ENCODE assay signal across 8 cellular contexts in the genomic region with DNA sequence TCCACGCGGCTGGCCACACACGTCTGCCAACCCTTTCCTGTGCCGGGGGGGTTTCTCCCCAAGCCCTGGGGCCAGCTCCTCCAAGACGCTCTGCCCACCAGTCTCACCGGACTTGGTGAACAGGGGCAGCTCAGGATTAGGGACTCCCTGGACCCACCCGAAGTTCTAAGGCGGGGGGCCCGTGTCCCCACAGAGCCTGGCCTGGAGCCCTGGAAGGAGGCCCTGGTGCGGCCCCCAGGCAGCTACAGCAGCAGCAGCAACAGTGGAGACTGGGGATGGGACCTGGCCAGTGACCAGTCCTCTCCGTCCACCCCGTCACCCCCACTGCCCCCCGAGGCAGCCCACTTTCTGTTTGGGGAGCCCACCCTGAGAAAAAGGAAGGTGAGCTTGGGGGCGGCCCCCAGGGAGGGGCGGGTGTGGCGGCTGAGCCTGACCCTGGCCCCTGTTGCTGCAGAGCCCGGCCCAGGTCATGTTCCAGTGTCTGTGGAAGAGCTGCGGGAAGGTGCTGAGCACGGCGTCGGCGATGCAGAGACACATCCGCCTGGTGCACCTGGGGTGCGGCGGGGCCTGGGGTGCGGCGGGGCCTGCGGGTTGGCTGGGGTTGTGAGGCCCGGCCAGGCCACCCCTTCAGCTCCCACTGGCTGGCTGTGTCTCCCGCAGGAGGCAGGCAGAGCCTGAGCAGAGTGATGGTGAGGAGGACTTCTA. TPM values are rescaled to one million over a fixed set of nuclear protein-coding genes. Genes with fewer than 3 reads are reported as not detected.
DNase-seq lines count a peak whose midpoint lies in the region; ATAC-seq and TF ChIP-seq lines count a peak whose summit lies in the region.
"Had no signal": no experiment of that assay in that cellular context is flagged by ENCODE, and none has a peak within 500 bp of the region (broad histone marks: within the 10 kb centered on the region; RNA-seq: fewer than 3 reads in every experiment).

No MANE protein-coding gene starts in this region.

- peak overlapping the region; percentile 80 for H3K4me3 Mint-ChIP-seq in CD4-positive, alpha-beta T cell
- peak overlapping the region in 9 of 10 donors; percentile 25 to 84 (median 65) for H3K4me3 Mint-ChIP-seq in naive thymus-derived CD4-positive, alpha-beta T cell

- intact Hi-C loops in CD4-positive, alpha-beta T cell (cut with DNase I, micrococcal nuclease): loop anchor here in 1 of 2 experiments (2.0 to 5.0 kb wide), 2 partner anchors 41 to 85 kb away; partner anchors contain the start of gene RTEL1
- intact Hi-C loops in ascending aorta (cut with DNase I): loop anchor here (2.0 to 5.0 kb wide), 2 partner anchors 90 to 221 kb away; partner anchors contain the start of genes PPDPF and ZBTB46
- intact Hi-C loops in naive thymus-derived CD4-positive, alpha-beta T cell (cut with micrococcal nuclease): loop anchor here in 1 of 2 donors (5.0 kb wide), 1 partner anchor 35 kb away; the partner anchor contains the start of genes ARFRP1 and ZGPAT

- peak overlapping the region; percentile 49 for H3K27ac Mint-ChIP-seq in CD4-positive, alpha-beta T cell
- H3K27ac Mint-ChIP-seq in naive thymus-derived CD4-positive, alpha-beta T cell: peak overlapping the region in 1 of 9 donors; percentile 28

- ATAC-seq in CD4-positive, alpha-beta T cell (ENCODE audit: poor library complexity): no peak
- no peak for ATAC-seq in naive thymus-derived CD4-positive, alpha-beta T cell
- no peak for ATAC-seq in GM18873 (IDR thresholded peaks at IDR 0.05; ENCODE audit: low FRiP score, unreplicated experiment)
- no peak for ATAC-seq in GM18861 (IDR thresholded peaks at IDR 0.05; ENCODE audit: unreplicated experiment)

- peaks cover 17 to 24% of the 10 kb centered on the region in 2 donors for H3K4me1 ChIP-seq in ascending aorta
- peaks cover 12 to 19% of the 10 kb centered on the region in 2 donors for H3K4me1 ChIP-seq in naive thymus-derived CD4-positive, alpha-beta T cell (ENCODE audit: control insufficient read depth in 2 of 2, insufficient read depth in 2 of 2, low read length in 2 of 2)

- POLR2A ChIA-PET in CD4-positive, alpha-beta T cell (lab: Charles Lee): interaction anchor here (0.9 to 9.9 kb wide), 6 partner anchors 9 to 221 kb away, joined by 3 to 168 read pairs (median 7); partner anchors contain the start of genes ARFRP1, RTEL1 and ZGPAT
- POLR2A ChIA-PET in naive thymus-derived CD4-positive, alpha-beta T cell (lab: Charles Lee): interaction anchor here (1.2 to 9.9 kb wide), 5 partner anchors 9 to 124 kb away, joined by 3 to 137 read pairs (median 12); partner anchors contain the start of genes ARFRP1, TPD52L2 and ZGPAT

- H3K4me3 ChIP-seq in ascending aorta: peak overlapping the region; percentile 81 to 85
- no peak overlapping the region for H3K4me3 ChIP-seq in naive thymus-derived CD4-positive, alpha-beta T cell (ENCODE audit: low read length)

- H3K36me3 Mint-ChIP-seq in CD4-positive, alpha-beta T cell (ENCODE audit: low read depth): peaks cover 12% of the 10 kb centered on the region
- H3K36me3 Mint-ChIP-seq in naive thymus-derived CD4-positive, alpha-beta T cell: peaks cover 0 to 4% (median 0%) of the 10 kb centered on the region in 5 donors

- no peaks in the 10 kb centered on the region for H3K9me3 ChIP-seq in CD4-positive, alpha-beta T cell (ENCODE audit: control insufficient read depth, low read length)
- H3K9me3 ChIP-seq in ascending aorta: no peaks in the 10 kb centered on the region
- H3K9me3 ChIP-seq in naive thymus-derived CD4-positive, alpha-beta T cell (ENCODE audit: control insufficient read depth in 2 of 3, low read length in 3 of 3): no peaks in the 10 kb centered on the region

- H3K4me1 Mint-ChIP-seq in CD4-positive, alpha-beta T cell (ENCODE audit: low read depth): peaks cover 6% of the 10 kb centered on the region
- H3K4me1 Mint-ChIP-seq in naive thymus-derived CD4-positive, alpha-beta T cell: peaks cover 0 to 6% (median 4%) of the 10 kb centered on the region in 7 donors

- peaks cover 19 to 29% of the 10 kb centered on the region in 2 donors for H3K36me3 ChIP-seq in ascending aorta
- H3K36me3 ChIP-seq in naive thymus-derived CD4-positive, alpha-beta T cell (ENCODE audit: control insufficient read depth in 2 of 3, insufficient read depth in 3 of 3, low read length in 3 of 3): peaks cover 0 to 22% (median 0%) of the 10 kb centered on the region in 3 experiments

- no peaks in the 10 kb centered on the region for H3K27me3 ChIP-seq in CD4-positive, alpha-beta T cell (ENCODE audit: control insufficient read depth, insufficient read depth, low read length)
- H3K27me3 ChIP-seq in ascending aorta: no peaks in the 10 kb centered on the region
- H3K27me3 ChIP-seq in naive thymus-derived CD4-positive, alpha-beta T cell (ENCODE audit: control insufficient read depth in 2 of 2, insufficient read depth in 2 of 2, low read length in 2 of 2): no peaks in the 10 kb centered on the region

- H3K27ac ChIP-seq in CD4-positive, alpha-beta T cell (ENCODE audit: low read depth, low read length): peak overlapping the region; percentile 46
- H3K27ac ChIP-seq in ascending aorta: peak overlapping the region; percentile 84 to 87
- peak overlapping the region; percentile 71 for H3K27ac ChIP-seq in naive thymus-derived CD4-positive, alpha-beta T cell (ENCODE audit: low read depth, low read length)

- DNase-seq in CD4-positive, alpha-beta T cell: no peak
- DNase-seq in ascending aorta (ENCODE audit: low spot score in 2 of 2): peak in 1 of 2 donors; percentile 65
- DNase-seq in naive thymus-derived CD4-positive, alpha-beta T cell: no peak
- DNase-seq in NCI-H128 (lab: John Stamatoyannopoulos, UW; ENCODE audit: unreplicated experiment): no peak
- DNase-seq: activated CD8-positive, alpha-beta memory T cell treated with anti-CD3 and anti-CD28 coated beads for 24 hours; KBM-7 had no signal

- H3K27me3 Mint-ChIP-seq in CD4-positive, alpha-beta T cell: no peaks in the 10 kb centered on the region
- no peaks in the 10 kb centered on the region for H3K27me3 Mint-ChIP-seq in naive thymus-derived CD4-positive, alpha-beta T cell

- CTCF ChIA-PET in CD4-positive, alpha-beta T cell (lab: Charles Lee): interaction anchor here (1.4 to 2.1 kb wide), 3 partner anchors 35 to 100 kb away, joined by 3 to 7 read pairs (median 5); no protein-coding TSS in a partner anchor
- CTCF ChIA-PET in naive thymus-derived CD4-positive, alpha-beta T cell (lab: Charles Lee): interaction anchor here (0.5 to 1.5 kb wide), 2 partner anchors 14 to 204 kb away, joined by 4 to 7 read pairs; no protein-coding TSS in a partner anchor

- H3K9me3 Mint-ChIP-seq in CD4-positive, alpha-beta T cell: no peaks in the 10 kb centered on the region
- H3K9me3 Mint-ChIP-seq in naive thymus-derived CD4-positive, alpha-beta T cell: no peaks in the 10 kb centered on the region

- no peak for TF ChIP-seq CTCF in CD4-positive, alpha-beta T cell (IDR thresholded peaks at IDR 0.05)
- no peak for TF ChIP-seq CTCF in ascending aorta (IDR thresholded peaks at IDR 0.05)

RNA-seq across cellular contexts. Expression of gene SLC2A4RG, which starts 2.3 kb away (rescaled TPM):
- 100 to 1,000 TPM; 123 to 125 TPM for total RNA-seq in CD4-positive, alpha-beta T cell
- total RNA-seq in ascending aorta: 114 TPM
- total RNA-seq in naive thymus-derived CD4-positive, alpha-beta T cell: 100 to 1,000 TPM in 3 of 5 experiments, 10 to 100 TPM in 2; 88.7 to 136 (median 111) TPM
- 1 to 10 TPM; 3.0 to 4.6 TPM for polyA plus RNA-seq in naive thymus-derived CD4-positive, alpha-beta T cell

RNA-seq across cellular contexts. Expression of gene LIME1, which starts 5.4 kb away (rescaled TPM):
- 100 to 1,000 TPM; 149 to 165 TPM for total RNA-seq in CD4-positive, alpha-beta T cell
- total RNA-seq in ascending aorta: 7.3 TPM
- total RNA-seq in naive thymus-derived CD4-positive, alpha-beta T cell: 100 to 1,000 TPM in 3 of 5 experiments, 10 to 100 TPM in 2; 96.8 to 118 (median 103) TPM
- polyA plus RNA-seq in naive thymus-derived CD4-positive, alpha-beta T cell: 100 to 1,000 TPM; 205 to 366 TPM

RNA-seq across cellular contexts. Expression of gene ZGPAT, which starts 34.0 kb away (rescaled TPM):
- 10 to 100 TPM; 28.2 to 33.4 TPM for total RNA-seq in CD4-positive, alpha-beta T cell
- 42.4 TPM for total RNA-seq in ascending aorta
- total RNA-seq in naive thymus-derived CD4-positive, alpha-beta T cell: 10 to 100 TPM; 42.9 to 49.9 (median 45.4) TPM
- 10 to 100 TPM; 47.5 to 82.1 TPM for polyA plus RNA-seq in naive thymus-derived CD4-positive, alpha-beta T cell

RNA-seq across cellular contexts. Expression of gene ARFRP1, which starts 34.1 kb away (rescaled TPM):
- total RNA-seq in CD4-positive, alpha-beta T cell: 10 to 100 TPM; 34.5 to 35.7 TPM
- total RNA-seq in ascending aorta: 50.8 TPM
- 10 to 100 TPM; 55.4 to 92.1 (median 66.2) TPM for total RNA-seq in naive thymus-derived CD4-positive, alpha-beta T cell
- polyA plus RNA-seq in naive thymus-derived CD4-positive, alpha-beta T cell: 100 to 1,000 TPM in 1 of 2 donors, 10 to 100 TPM in 1; 89.1 to 108 TPM

RNA-seq across cellular contexts. Expression of gene TNFRSF6B, which starts 45.4 kb away (rescaled TPM):
- total RNA-seq in CD4-positive, alpha-beta T cell: 1 to 10 TPM; 2.5 to 2.6 TPM
- total RNA-seq in ascending aorta: 119 TPM
- total RNA-seq in naive thymus-derived CD4-positive, alpha-beta T cell: under 1 TPM in 1 of 5 experiments, not detected in 4; 0.74 TPM
- under 1 TPM in 1 of 2 donors, not detected in 1; 0.22 TPM for polyA plus RNA-seq in naive thymus-derived CD4-positive, alpha-beta T cell

Comparison
In these comparisons a context has a peak if more than half of its experiments do, and no peak if none do; other contexts are left out.
1. RNA of gene LIME1, which starts 5.4 kb away (total RNA-seq): 149 to 165 TPM in CD4-positive, alpha-beta T cell and 96.8 to 118 TPM in naive thymus-derived CD4-positive, alpha-beta T cell; 7.3 TPM in ascending aorta (single experiment); every median in the first group is over 10 times any median in the second.
2. Peak in every context shown above with its lines, with median percentiles within 50 percentile points of each other: H3K27ac ChIP-seq.